In genomic region chr10:122471531-122472177, GRCh38 we compare ENCODE assay signal across 1 cellular context.
TF ChIP-seq lines count a peak whose summit lies in the region.

No MANE protein-coding gene starts in this region.

TF ChIP-seq in IMR-90, 13 proteins besides CTCF, POLR2A, EP300 and RAD21:
- no peak for TF ChIP-seq MAZ (IDR thresholded peaks at IDR 0.05; ENCODE audit: borderline replicate concordance, low read depth, low read length)
- TF ChIP-seq RFX5 (IDR thresholded peaks at IDR 0.05; ENCODE audit: low read depth, low read length): no peak
- TF ChIP-seq CHD1 (IDR thresholded peaks at IDR 0.05; ENCODE audit: low read depth, low read length): no peak
- TF ChIP-seq, protein P1, sequence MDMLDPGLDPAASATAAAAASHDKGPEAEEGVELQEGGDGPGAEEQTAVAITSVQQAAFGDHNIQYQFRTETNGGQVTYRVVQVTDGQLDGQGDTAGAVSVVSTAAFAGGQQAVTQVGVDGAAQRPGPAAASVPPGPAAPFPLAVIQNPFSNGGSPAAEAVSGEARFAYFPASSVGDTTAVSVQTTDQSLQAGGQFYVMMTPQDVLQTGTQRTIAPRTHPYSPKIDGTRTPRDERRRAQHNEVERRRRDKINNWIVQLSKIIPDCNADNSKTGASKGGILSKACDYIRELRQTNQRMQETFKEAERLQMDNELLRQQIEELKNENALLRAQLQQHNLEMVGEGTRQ (IDR thresholded peaks at IDR 0.05; ENCODE audit: low read depth, low read length): no peak
- TF ChIP-seq MXI1 (IDR thresholded peaks at IDR 0.05; ENCODE audit: borderline replicate concordance, low read depth, low read length): no peak
- TF ChIP-seq NFE2L2 (IDR thresholded peaks at IDR 0.05; ENCODE audit: low read depth, low read length): no peak
- TF ChIP-seq MAFK (IDR thresholded peaks at IDR 0.05; ENCODE audit: low read depth, low read length): no peak
- TF ChIP-seq, protein P2, sequence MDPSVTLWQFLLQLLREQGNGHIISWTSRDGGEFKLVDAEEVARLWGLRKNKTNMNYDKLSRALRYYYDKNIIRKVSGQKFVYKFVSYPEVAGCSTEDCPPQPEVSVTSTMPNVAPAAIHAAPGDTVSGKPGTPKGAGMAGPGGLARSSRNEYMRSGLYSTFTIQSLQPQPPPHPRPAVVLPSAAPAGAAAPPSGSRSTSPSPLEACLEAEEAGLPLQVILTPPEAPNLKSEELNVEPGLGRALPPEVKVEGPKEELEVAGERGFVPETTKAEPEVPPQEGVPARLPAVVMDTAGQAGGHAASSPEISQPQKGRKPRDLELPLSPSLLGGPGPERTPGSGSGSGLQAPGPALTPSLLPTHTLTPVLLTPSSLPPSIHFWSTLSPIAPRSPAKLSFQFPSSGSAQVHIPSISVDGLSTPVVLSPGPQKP (IDR thresholded peaks at IDR 0.05; ENCODE audit: borderline replicate concordance, low read depth, low read length): no peak
- TF ChIP-seq CEBPB (IDR thresholded peaks at IDR 0.05; ENCODE audit: low read depth, low read length): no peak
- no peak for TF ChIP-seq SMC3 (IDR thresholded peaks at IDR 0.05; ENCODE audit: low read depth, low read length)
- no peak for TF ChIP-seq FOS (IDR thresholded peaks at IDR 0.05; ENCODE audit: low read depth, low read length)
- TF ChIP-seq RCOR1 (IDR thresholded peaks at IDR 0.05; ENCODE audit: insufficient replicate concordance, low read length): no peak
- no peak for TF ChIP-seq BHLHE40 (IDR thresholded peaks at IDR 0.05; ENCODE audit: low read depth, low read length)
